25 cellular contexts compared by ENCODE assay signal in the genomic region with DNA sequence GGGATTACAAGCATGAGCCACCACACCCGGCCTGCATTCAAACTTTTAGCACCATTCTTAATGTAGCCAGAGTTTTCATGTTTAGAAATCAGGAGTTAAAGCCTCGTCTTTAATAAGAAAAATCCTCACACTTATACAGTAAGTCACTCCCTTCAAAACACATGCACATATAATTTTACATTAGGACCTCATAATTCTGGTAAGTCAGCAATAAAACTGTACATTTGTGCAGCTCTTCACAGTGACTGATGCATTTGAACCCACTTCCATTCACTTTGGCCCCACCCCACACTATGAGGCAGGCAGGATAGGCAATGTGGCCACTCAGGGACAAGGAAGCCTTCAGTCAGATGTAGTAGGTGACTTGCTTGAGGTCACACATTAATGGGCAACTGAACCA.
A peak's percentile ranks its signal among the peaks of the same experiment; 100 is the strongest.
DNase-seq lines count a peak whose midpoint lies in the region; ATAC-seq, FAIRE-seq and TF ChIP-seq lines count a peak whose summit lies in the region.
"Had no signal": no experiment of that assay in that cellular context is flagged by ENCODE, and none has a peak within 500 bp of the region (broad histone marks: within the 10 kb centered on the region; RNA-seq: fewer than 3 reads in every experiment).

No MANE protein-coding gene starts in this region.

- H3K4me1 Mint-ChIP-seq in natural killer cell: peaks cover 0 to 4% of the 10 kb centered on the region in 2 donors

- no peak for TF ChIP-seq EP300 in HepG2 (IDR thresholded peaks at IDR 0.05; ENCODE audit: low read depth in 2 of 2, low read length in 2 of 2)
- TF ChIP-seq EP300 in HepG2 (CRISPR knock-in tag; IDR thresholded peaks at IDR 0.05; ENCODE audit: borderline replicate concordance): no peak
- TF ChIP-seq EP300 in K562 (IDR thresholded peaks at IDR 0.05; ENCODE audit: low read length): no peak
- no peak for TF ChIP-seq EP300 in stomach (IDR thresholded peaks at IDR 0.05)

- H3K36me3 Mint-ChIP-seq in natural killer cell: no peaks in the 10 kb centered on the region

- TF ChIP-seq RAD21 in HepG2 (CRISPR knock-in tag; IDR thresholded peaks at IDR 0.05) (no peak), K562 (CRISPR knock-in tag; conservative IDR thresholded peaks at IDR 0.05 in 1 of 2, IDR thresholded peaks at IDR 0.05 in 1 of 2) (no peak)

- H3K27ac ChIP-seq in HepG2 (ENCODE audit: extremely low read length, insufficient read depth, low read length) (no peak overlapping the region), right lobe of liver (no peak overlapping the region), K562 (ENCODE audit: extremely low read depth, low read depth, low read length) (no peak overlapping the region), iPS-20b (ENCODE audit: low read length) (no peak overlapping the region), stomach (no peak overlapping the region)
- H3K27ac ChIP-seq: 22Rv1; BLaER1 treated with 17β-estradiol and CSF1 and Interleukin-3, amounts not matched to agents 10 nM and 100 nM had no signal

- peaks cover 46 to 66% of the 10 kb centered on the region in 2 donors for H3K27me3 Mint-ChIP-seq in natural killer cell (ENCODE audit: low read depth in 2 of 2)

- WGBS in HepG2 (ENCODE audit: low lambda C conversion rate): 9% methylated on average over 2 of the region's 2 CpGs
- 63% methylated on average over 2 of the region's 2 CpGs for WGBS in right lobe of liver (ENCODE audit: insufficient coverage, low coverage, low lambda C conversion rate, missing lambda C conversion rate)
- WGBS in K562 (ENCODE audit: insufficient coverage, low coverage, missing lambda C conversion rate): 2% methylated on average over 2 of the region's 2 CpGs
- WGBS in stomach, 5 donors: 74 to 84% (median 79%) methylated on average over 2 of the region's 2 CpGs

- no peaks in the 10 kb centered on the region for H4K20me1 ChIP-seq in HepG2 (ENCODE audit: insufficient read depth, low read length)
- H4K20me1 ChIP-seq in K562 (replicated peaks; ENCODE audit: control insufficient read depth, insufficient read depth, low read length): no peaks in the 10 kb centered on the region; the same call in 1 of the 2 replicates

- no peak overlapping the region for H3K4me2 ChIP-seq in HepG2 (ENCODE audit: low read depth, low read length)
- H3K4me2 ChIP-seq in K562 (ENCODE audit: insufficient read depth, low read length): no peak overlapping the region
- H3K4me2 ChIP-seq: BLaER1 treated with 17β-estradiol and CSF1 and Interleukin-3, amounts not matched to agents 10 nM and 100 nM had no signal

- FAIRE-seq in HepG2 (lab: Jason Lieb, UNC) (no peak), K562 (lab: Jason Lieb, UNC) (no peak)
- FAIRE-seq: A204.1, D721Med, GM12891, GM18507 had no signal

- H3K9ac ChIP-seq in HepG2 (ENCODE audit: insufficient read depth, low read depth, low read length) (no peak overlapping the region), K562 (ENCODE audit: insufficient read depth in 1 of 2, low read depth in 2 of 2, low read length in 2 of 2) (no peak overlapping the region), iPS-20b (ENCODE audit: low read depth, low read length) (peak overlapping the region; percentile 83; the same call in 1 of the 2 replicates)
- H3K9ac ChIP-seq: BLaER1 treated with 17β-estradiol and CSF1 and Interleukin-3, amounts not matched to agents 10 nM and 100 nM had no signal

- H3K4me1 ChIP-seq in HepG2 (ENCODE audit: insufficient read depth, low read length) (no peaks in the 10 kb centered on the region), right lobe of liver (peaks cover 0 to 5% (median 0%) of the 10 kb centered on the region in 4 donors), K562 (replicated peaks in 1 of 2; ENCODE audit: control insufficient read depth in 2 of 2, insufficient read depth in 2 of 2, low read length in 2 of 2) (peaks cover 0 to 10% of the 10 kb centered on the region in 2 experiments; a peak in 1 of 5 replicates), iPS-20b (ENCODE audit: insufficient read depth, low read length) (peaks cover 36% of the 10 kb centered on the region), stomach (peaks cover 11 to 20% (median 17%) of the 10 kb centered on the region in 4 donors)
- H3K4me1 ChIP-seq: BE2C had no signal

- TF ChIP-seq POLR2A in HepG2 (IDR thresholded peaks at IDR 0.05; ENCODE audit: insufficient read depth in 1 of 2, low read depth in 2 of 2, low read length in 2 of 2): no peak
- no peak for TF ChIP-seq POLR2A in right lobe of liver (IDR thresholded peaks at IDR 0.05)
- TF ChIP-seq POLR2A in K562 (conservative IDR thresholded peaks at IDR 0.05): no peak
- no peak for TF ChIP-seq POLR2A in stomach (IDR thresholded peaks at IDR 0.05)

- H3K36me3 ChIP-seq in HepG2 (replicated peaks in 1 of 2; ENCODE audit: control insufficient read depth in 1 of 2, insufficient read depth in 2 of 2, low read length in 2 of 2) (no peaks in the 10 kb centered on the region), right lobe of liver (no peaks in the 10 kb centered on the region), K562 (ENCODE audit: control insufficient read depth, insufficient read depth, low read length) (no peaks in the 10 kb centered on the region), iPS-20b (ENCODE audit: insufficient read depth, low read depth, low read length) (no peaks in the 10 kb centered on the region), stomach (no peaks in the 10 kb centered on the region)
- H3K36me3 ChIP-seq: BE2C; BLaER1 treated with 17β-estradiol and CSF1 and Interleukin-3, amounts not matched to agents 10 nM and 100 nM had no signal

- H3K27ac Mint-ChIP-seq in natural killer cell: no peak overlapping the region
- H3K27ac Mint-ChIP-seq: CD14-positive monocyte; CD4-positive, alpha-beta T cell; CD8-positive, alpha-beta memory T cell had no signal

- H3K4me3 Mint-ChIP-seq in natural killer cell: no peak overlapping the region
- H3K4me3 Mint-ChIP-seq: CD4-positive, alpha-beta T cell had no signal

- H3K4me3 ChIP-seq in HepG2 (replicated peaks in 1 of 3; ENCODE audit: insufficient read depth in 1 of 3, low read depth in 2 of 3, low read length in 3 of 3) (no peak overlapping the region), right lobe of liver (no peak overlapping the region), K562 (no peak overlapping the region), iPS-20b (ENCODE audit: low read length) (no peak overlapping the region), stomach (no peak overlapping the region)
- H3K4me3 ChIP-seq: BLaER1 treated with 17β-estradiol and CSF1 and Interleukin-3, amounts not matched to agents 10 nM and 100 nM had no signal

- in situ Hi-C loops in HepG2 (cut with HindIII; ENCODE audit: extremely low pct_ligation_motif_present, low pct_unique_long_range_greater_than_20kb): no loop called here
- in situ Hi-C loops in K562 (cut with MboI): no loop called here

- no peak overlapping the region for H2AFZ ChIP-seq in HepG2 (ENCODE audit: low read length)
- H2AFZ ChIP-seq in K562 (ENCODE audit: low read depth, low read length): no peak overlapping the region

- ATAC-seq in HepG2: no peak
- no peak for ATAC-seq in right lobe of liver
- ATAC-seq in K562: no peak
- no peak for ATAC-seq in natural killer cell
- ATAC-seq: HCT116 had no signal

- BruUV-seq in HepG2 (replicated peaks; lab: Mats Ljungman, UMichigan): no TSS peak
- no TSS peak for BruUV-seq in K562 (replicated peaks; lab: Mats Ljungman, UMichigan)

- peaks cover 2% of the 10 kb centered on the region in 2 donors for H3K9me3 Mint-ChIP-seq in natural killer cell
- H3K9me3 Mint-ChIP-seq: CD4-positive, alpha-beta T cell; H9 had no signal

- no peaks in the 10 kb centered on the region for H3K79me2 ChIP-seq in HepG2 (ENCODE audit: insufficient read depth, low read length)
- H3K79me2 ChIP-seq in K562 (ENCODE audit: control insufficient read depth, insufficient read depth, low read length): no peaks in the 10 kb centered on the region

- no peaks in the 10 kb centered on the region for H3K9me3 ChIP-seq in HepG2 (ENCODE audit: low read length)
- no peaks in the 10 kb centered on the region for H3K9me3 ChIP-seq in right lobe of liver
- no peaks in the 10 kb centered on the region for H3K9me3 ChIP-seq in K562 (replicated peaks; ENCODE audit: control insufficient read depth, insufficient read depth, low read depth, low read length)
- H3K9me3 ChIP-seq in iPS-20b (ENCODE audit: insufficient read depth, low read depth, low read length): no peaks in the 10 kb centered on the region
- no peaks in the 10 kb centered on the region for H3K9me3 ChIP-seq in stomach
- H3K9me3 ChIP-seq: BE2C had no signal

- no peaks in the 10 kb centered on the region for H3K9me1 ChIP-seq in K562 (ENCODE audit: control insufficient read depth, insufficient read depth, low read length)

- CTCF ChIA-PET in HepG2 (lab: Yijun Ruan, JAX; ENCODE audit: low intra/inter-chr PET ratio, low total read pairs) (no interaction called here), K562 (lab: Yijun Ruan, JAX; ENCODE audit: low intra/inter-chr PET ratio) (interaction anchor here (0.7 kb wide), 1 partner anchor 1200 kb away, joined by 3 read pairs; no protein-coding TSS in a partner anchor)

- POLR2A ChIA-PET in HepG2 (lab: Yijun Ruan, JAX): no interaction called here
- POLR2A ChIA-PET in K562 (lab: Yijun Ruan, JAX): interaction anchor here (0.6 kb wide), 1 partner anchor 118 kb away, joined by 3 read pairs; no protein-coding TSS in a partner anchor

- no peak for DNase-seq in HepG2 (ENCODE audit: low spot score)
- DNase-seq in right lobe of liver: no peak
- DNase-seq in K562 (ENCODE audit: extremely low read depth in 1 of 4, low spot score in 3 of 4): no peak
- DNase-seq in natural killer cell: no peak
- no peak for DNase-seq in DMS79 (lab: John Stamatoyannopoulos, UW)
- no peak for DNase-seq in stomach
- DNase-seq in dermis blood vessel endothelial cell: no peak
- DNase-seq: ACHN; AML-193; BE2C; CD4-positive, alpha-beta T cell; CD8-positive, alpha-beta memory T cell; DMS 273 treated with DMSO at 0.1 percent for 48 hours; DMS79 treated with DMSO at 0.1 percent for 48 hours; GF-D8; H9 had no signal

- H3K27me3 ChIP-seq in HepG2 (ENCODE audit: control insufficient read depth in 1 of 2, insufficient read depth in 2 of 2, low read length in 2 of 2) (peaks cover 2 to 48% of the 10 kb centered on the region in 2 experiments; a peak in 4 of 5 replicates), right lobe of liver (peaks cover 0 to 5% of the 10 kb centered on the region in 2 donors), K562 (ENCODE audit: control insufficient read depth in 2 of 2, insufficient read depth in 2 of 2, low read length in 2 of 2) (peaks cover 45 to 60% of the 10 kb centered on the region in 2 experiments; a peak in 4 of 5 replicates), iPS-20b (ENCODE audit: insufficient read depth, low read length) (peaks cover 89% of the 10 kb centered on the region), stomach (peaks cover 12 to 92% (median 61%) of the 10 kb centered on the region in 3 donors)
- H3K27me3 ChIP-seq: BE2C had no signal

- intact Hi-C loops in HepG2 (cut with micrococcal nuclease; ENCODE audit: unreplicated experiment): no loop called here
- intact Hi-C loops in right lobe of liver (cut with DNase I): no loop called here
- intact Hi-C loops in K562 (cut with micrococcal nuclease): no loop called here
- intact Hi-C loops in natural killer cell (cut with micrococcal nuclease): no loop called here
- intact Hi-C loops in stomach (cut with DNase I; ENCODE audit: low total_unique reads): no loop called here

- TF ChIP-seq CTCF in HepG2 (CRISPR knock-in tag; IDR thresholded peaks at IDR 0.05) (no peak), right lobe of liver (IDR thresholded peaks at IDR 0.05) (no peak), K562 (IDR thresholded peaks at IDR 0.05 in 2 of 3, conservative IDR thresholded peaks at IDR 0.05 in 1 of 3; ENCODE audit: insufficient read depth in 2 of 3, low read depth in 1 of 3, low read length in 3 of 3) (no peak), natural killer cell (IDR thresholded peaks at IDR 0.05) (no peak), stomach (IDR thresholded peaks at IDR 0.05) (no peak)
